ENCODE assay signal across 8 cellular contexts in genomic region chr3:171458056-171458856, GRCh38. TPM values are rescaled to one million over a fixed set of nuclear protein-coding genes. Genes with fewer than 3 reads are reported as not detected.
DNase-seq lines count a peak whose midpoint lies in the region; ATAC-seq, FAIRE-seq and TF ChIP-seq lines count a peak whose summit lies in the region.

No MANE protein-coding gene starts in this region.

- no peaks in the 10 kb centered on the region for H4K20me1 ChIP-seq in endothelial cell of umbilical vein (replicated peaks; ENCODE audit: control insufficient read depth, extremely low read depth, insufficient read depth, low read length)

- H3K36me3 ChIP-seq in HEK293 (ENCODE audit: control insufficient read depth in 2 of 2, insufficient read depth in 1 of 2, low read length in 2 of 2) (no peaks in the 10 kb centered on the region), endothelial cell of umbilical vein (ENCODE audit: control insufficient read depth in 2 of 2, extremely low read depth in 1 of 2, insufficient read depth in 2 of 2, low read length in 2 of 2) (no peaks in the 10 kb centered on the region), neutrophil (no peaks in the 10 kb centered on the region)

- BruUV-seq in endothelial cell of umbilical vein (replicated peaks; lab: Mats Ljungman, UMichigan), result no TSS peak

- CTCF ChIA-PET in HEK293 (lab: Yijun Ruan, JAX), result no interaction called here
- CTCF ChIA-PET in activated CD8-positive, alpha-beta memory T cell treated with anti-CD3 and anti-CD28 coated beads, Interleukin-2, amount 10 ng/mL, durations not matched to agents 7 days and 5 days (lab: Charles Lee), result no interaction called here
- CTCF ChIA-PET in endothelial cell of umbilical vein (lab: Charles Lee), result interaction anchor here (1.1 to 3.6 kb wide), 2 partner anchors 93 to 271 kb away, joined by 3 to 27 read pairs; no protein-coding TSS in a partner anchor

- H2AFZ ChIP-seq in endothelial cell of umbilical vein (ENCODE audit: low read depth, low read length), result peak overlapping the region; percentile 38

- peaks cover 40% of the 10 kb centered on the region for H3K4me1 Mint-ChIP-seq in activated CD8-positive, alpha-beta memory T cell treated with anti-CD3 and anti-CD28 coated beads, Interleukin-2, amount 10 ng/mL, durations not matched to agents 7 days and 5 days

- no peaks in the 10 kb centered on the region for H3K9me3 Mint-ChIP-seq in activated CD8-positive, alpha-beta memory T cell treated with anti-CD3 and anti-CD28 coated beads, Interleukin-2, amount 10 ng/mL, durations not matched to agents 7 days and 5 days (ENCODE audit: low read depth)

- no peaks in the 10 kb centered on the region for H3K4me1 ChIP-seq in HEK293 (ENCODE audit: control insufficient read depth, insufficient read depth, low read length)
- peaks cover 25% of the 10 kb centered on the region for H3K4me1 ChIP-seq in endothelial cell of umbilical vein (ENCODE audit: control insufficient read depth, extremely low read depth, insufficient read depth, low read length)
- H3K4me1 ChIP-seq in neutrophil (ENCODE audit: control insufficient read depth in 1 of 2, insufficient read depth in 1 of 2, low read depth in 1 of 2, low read length in 1 of 2), result peaks cover 26 to 31% of the 10 kb centered on the region in 2 experiments

- peak overlapping the region; percentile 65; the same call in 1 of the 2 replicates for H3K27ac ChIP-seq in HEK293 (ENCODE audit: extremely low read depth, low read depth, low read length)
- H3K27ac ChIP-seq in endothelial cell of umbilical vein (ENCODE audit: insufficient read depth, low read depth, low read length), result peak overlapping the region; percentile 18
- H3K27ac ChIP-seq in neutrophil, result no peak overlapping the region

- H3K36me3 Mint-ChIP-seq in activated CD8-positive, alpha-beta memory T cell treated with anti-CD3 and anti-CD28 coated beads, Interleukin-2, amount 10 ng/mL, durations not matched to agents 7 days and 5 days, result peaks cover 1% of the 10 kb centered on the region

- H3K9ac ChIP-seq in endothelial cell of umbilical vein (replicated peaks; ENCODE audit: extremely low read depth, insufficient read depth, low read length), result peak overlapping the region; percentile 51

- H3K9me3 ChIP-seq in HEK293 (ENCODE audit: control insufficient read depth, insufficient read depth, low read depth, low read length), result no peaks in the 10 kb centered on the region
- H3K9me3 ChIP-seq in endothelial cell of umbilical vein (replicated peaks; ENCODE audit: control insufficient read depth, insufficient read depth, low read length), result no peaks in the 10 kb centered on the region
- H3K9me3 ChIP-seq in neutrophil, result no peaks in the 10 kb centered on the region

- H3K27me3 Mint-ChIP-seq in activated CD8-positive, alpha-beta memory T cell treated with anti-CD3 and anti-CD28 coated beads, Interleukin-2, amount 10 ng/mL, durations not matched to agents 7 days and 5 days, result no peaks in the 10 kb centered on the region

- H3K27ac Mint-ChIP-seq in activated CD8-positive, alpha-beta memory T cell treated with anti-CD3 and anti-CD28 coated beads, Interleukin-2, amount 10 ng/mL, durations not matched to agents 7 days and 5 days, result peak overlapping the region; percentile 84

- H3K79me2 ChIP-seq in endothelial cell of umbilical vein (ENCODE audit: control insufficient read depth, insufficient read depth, low read length), result peaks cover 58% of the 10 kb centered on the region

- no peak for TF ChIP-seq CTCF in HEK293 (tag by site-specific recombination; IDR thresholded peaks at IDR 0.05)
- no peak for TF ChIP-seq CTCF in endothelial cell of umbilical vein (IDR thresholded peaks at IDR 0.05; ENCODE audit: extremely low read depth in 1 of 2, insufficient read depth in 1 of 2, low read depth in 1 of 2, low read length in 2 of 2)
- no peak for TF ChIP-seq CTCF in neutrophil (IDR thresholded peaks at IDR 0.05)
- no peak for TF ChIP-seq CTCF in GM10266 (IDR thresholded peaks at IDR 0.05; ENCODE audit: control insufficient read depth, insufficient read depth, low read depth, missing control alignments)

- H3K4me3 ChIP-seq in HEK293 (ENCODE audit: low read depth, low read length) (peak overlapping the region; percentile 81), endothelial cell of umbilical vein (replicated peaks in 1 of 3; ENCODE audit: insufficient read depth in 1 of 3, low read depth in 1 of 3, low read length in 3 of 3) (peak overlapping the region; percentile 74 to 91 (median 89)), neutrophil (ENCODE audit: low read depth in 1 of 2, low read length in 1 of 2) (peak overlapping the region; percentile 82)

- intact Hi-C loops in endothelial cell of umbilical vein (cut with micrococcal nuclease), result loop anchor here (5.0 kb wide), 2 partner anchors 86 to 126 kb away; no protein-coding TSS in a partner anchor

- peak; percentile 4 for ATAC-seq in activated CD8-positive, alpha-beta memory T cell treated with anti-CD3 and anti-CD28 coated beads, Interleukin-2, amount 10 ng/mL, durations not matched to agents 7 days and 5 days
- no peak for ATAC-seq in HG03097 (IDR thresholded peaks at IDR 0.05; ENCODE audit: low FRiP score, unreplicated experiment)
- no peak for ATAC-seq in GM21825 (IDR thresholded peaks at IDR 0.05; ENCODE audit: unreplicated experiment)
- no peak for ATAC-seq in GM18517 (IDR thresholded peaks at IDR 0.05; ENCODE audit: unreplicated experiment)

- no peaks in the 10 kb centered on the region for H3K9me1 ChIP-seq in endothelial cell of umbilical vein (replicated peaks; ENCODE audit: control insufficient read depth, extremely low read depth, insufficient read depth, low read length)

- peak; percentile 63 for FAIRE-seq in endothelial cell of umbilical vein (lab: Jason Lieb, UNC)

- H3K4me2 ChIP-seq in endothelial cell of umbilical vein (ENCODE audit: insufficient read depth, low read length), result peak overlapping the region; percentile 96

- peak overlapping the region; percentile 96 for H3K4me3 Mint-ChIP-seq in activated CD8-positive, alpha-beta memory T cell treated with anti-CD3 and anti-CD28 coated beads, Interleukin-2, amount 10 ng/mL, durations not matched to agents 7 days and 5 days

- no peak for TF ChIP-seq POLR2A in endothelial cell of umbilical vein (IDR thresholded peaks at IDR 0.05; ENCODE audit: low read depth, low read length)

- H3K27me3 ChIP-seq in endothelial cell of umbilical vein (ENCODE audit: control insufficient read depth in 2 of 2, insufficient read depth in 2 of 2, low read length in 2 of 2), result no peaks in the 10 kb centered on the region
- H3K27me3 ChIP-seq in neutrophil, result peaks cover 72% of the 10 kb centered on the region

- POLR2A ChIA-PET in HEK293 (lab: Yijun Ruan, JAX), result no interaction called here
- POLR2A ChIA-PET in endothelial cell of umbilical vein (lab: Charles Lee), result no interaction called here

- DNase-seq in activated CD8-positive, alpha-beta memory T cell treated with anti-CD3 and anti-CD28 coated beads, Interleukin-2, amount 10 ng/mL, durations not matched to agents 7 days and 5 days, result peak; percentile 70
- DNase-seq in endothelial cell of umbilical vein (ENCODE audit: low read depth, low spot score) (peak; percentile 44), GM10266 (ENCODE audit: extremely low spot score) (no peak)

- dilution Hi-C loops in endothelial cell of umbilical vein (cut with MboI; ENCODE audit: extremely low pct_ligation_motif_present, low sequenced_read_pairs), result no loop called here

TF ChIP-seq in HEK293, 187 proteins besides CTCF, POLR2A, EP300 and RAD21 (continues in another document):
- TF ChIP-seq ZNF639 (tag by site-specific recombination; IDR thresholded peaks at IDR 0.05) (no peak), SETDB1 (IDR thresholded peaks at IDR 0.05; ENCODE audit: insufficient read length, low read length) (no peak), ZNF561 (tag by site-specific recombination; IDR thresholded peaks at IDR 0.05; ENCODE audit: borderline replicate concordance) (no peak), GLIS2 (tag by site-specific recombination; IDR thresholded peaks at IDR 0.05) (peak; percentile 60; the same call in 1 of the 2 replicates)

TF ChIP-seq in endothelial cell of umbilical vein, 7 proteins besides CTCF, POLR2A, EP300 and RAD21:
- TF ChIP-seq MAX (IDR thresholded peaks at IDR 0.05; ENCODE audit: insufficient read depth, insufficient read length) (no peak), JUN (IDR thresholded peaks at IDR 0.05; ENCODE audit: borderline replicate concordance, insufficient read depth, insufficient read length, low read depth) (no peak), POLR2AphosphoS5 (IDR thresholded peaks at IDR 0.05; ENCODE audit: insufficient read depth, low read depth, low read length) (no peak), FOS (IDR thresholded peaks at IDR 0.05; ENCODE audit: borderline replicate concordance, insufficient read depth, low read length) (no peak), GATA2 (IDR thresholded peaks at IDR 0.05; ENCODE audit: insufficient read depth, insufficient read length, low read depth, low read length) (no peak), EZH2 (IDR thresholded peaks at IDR 0.05; ENCODE audit: borderline replicate concordance, low read depth, low read length, severe bottlenecking) (no peak), MYC (IDR thresholded peaks at IDR 0.05; ENCODE audit: low read depth, low read length) (no peak)

RNA-seq across cellular contexts. Expression of gene TNIK, which starts 1.9 kb away (rescaled TPM):
- total RNA-seq in activated CD8-positive, alpha-beta memory T cell treated with anti-CD3 and anti-CD28 coated beads, Interleukin-2, amount 10 ng/mL, durations not matched to agents 7 days and 5 days, result 10 to 100 TPM; 36.6 to 39.3 TPM
- total RNA-seq in endothelial cell of umbilical vein, result 29.6 and 39.7 TPM in 2 replicates
- polyA plus RNA-seq in endothelial cell of umbilical vein, result 8.4 and 10.9 TPM in 2 replicates
- polyA plus RNA-seq in endothelial cell of umbilical vein (2011; cell fraction: cytosol; rRNA removed), result 13.1 and 16.0 TPM in 2 replicates
- 47.2 and 66.5 TPM in 2 replicates for polyA plus RNA-seq in endothelial cell of umbilical vein (2011; cell fraction: nucleus; rRNA removed)
- 28.6 and 47.4 TPM in 2 replicates for polyA plus RNA-seq in endothelial cell of umbilical vein (2012)
- 47.3 and 56.8 TPM in 2 replicates for polyA minus RNA-seq in endothelial cell of umbilical vein
- polyA minus RNA-seq in endothelial cell of umbilical vein (2011; cell fraction: cytosol; rRNA and poly(A)+ RNA removed), result 0.41 TPM
- 96.8 and 159 TPM in 2 replicates for polyA minus RNA-seq in endothelial cell of umbilical vein (2011; cell fraction: nucleus; rRNA and poly(A)+ RNA removed)
